22 cellular contexts compared by ENCODE assay signal in genomic region chr14:100394886-100395672, GRCh38.
"Had no signal": no experiment of that assay in that cellular context is flagged by ENCODE, and none has a peak within 500 bp of the region (broad histone marks: within the 10 kb centered on the region; RNA-seq: fewer than 3 reads in every experiment).

No MANE protein-coding gene starts in this region.

- H3K27me3 Mint-ChIP-seq: activated CD4-positive, alpha-beta T cell treated with anti-CD3 and anti-CD28 coated beads, Interleukin-2, amount 10 ng/mL, durations not matched to agents 7 days and 5 days; activated CD8-positive, alpha-beta T cell treated with anti-CD3 and anti-CD28 coated beads for 36 hours; activated naive CD8-positive, alpha-beta T cell; effector memory CD8-positive, alpha-beta T cell; naive thymus-derived CD4-positive, alpha-beta T cell; stimulated activated naive CD8-positive, alpha-beta T cell treated with anti-CD3 and anti-CD28 coated beads, Interleukin-15, Interleukin-2, amounts not matched to agents 100 ng/mL and 50 ng/mL, for 24 hours; T-helper 17 cell had no signal

- H3K4me1 Mint-ChIP-seq: activated CD4-positive, alpha-beta T cell treated with anti-CD3 and anti-CD28 coated beads, Interleukin-2, amount 10 ng/mL, durations not matched to agents 7 days and 5 days had no signal

- ATAC-seq: activated CD8-positive, alpha-beta T cell treated with anti-CD3 and anti-CD28 coated beads for 36 hours; activated T-cell treated with anti-CD3 and anti-CD28 coated beads, Interleukin-2, amount 50 U/mL, for 4 hours; body of pancreas; gastroesophageal sphincter; left cardiac atrium; left ventricle myocardium superior; SK-N-SH treated with all-trans-retinoic acid at 6 μM for 48 hours; T-helper 17 cell; WTC11 had no signal

- DNase-seq: activated CD4-positive, alpha-beta T cell treated with anti-CD3 and anti-CD28 coated beads for 1 hour; activated CD4-positive, alpha-beta T cell treated with anti-CD3 and anti-CD28 coated beads, Interleukin-2, amount 10 ng/mL, durations not matched to agents 7 days and 5 days; activated CD8-positive, alpha-beta T cell treated with anti-CD3 and anti-CD28 coated beads for 36 hours; activated T-cell treated with anti-CD3 and anti-CD28 coated beads, Interleukin-2, amount 50 U/mL, for 4 hours; aorta; body of pancreas; cortex of kidney; effector memory CD8-positive, alpha-beta T cell; erythroblast; left cardiac atrium; left ventricle myocardium superior; mammary epithelial cell; midbrain; naive thymus-derived CD4-positive, alpha-beta T cell; T-helper 17 cell; trophoblast cell had no signal

- H3K36me3 Mint-ChIP-seq: activated naive CD8-positive, alpha-beta T cell; WTC11 had no signal

- H3K4me3 Mint-ChIP-seq: activated CD4-positive, alpha-beta T cell treated with anti-CD3 and anti-CD28 coated beads, Interleukin-2, amount 10 ng/mL, durations not matched to agents 7 days and 5 days; activated CD8-positive, alpha-beta T cell treated with anti-CD3 and anti-CD28 coated beads for 36 hours; activated naive CD8-positive, alpha-beta T cell; activated T-cell treated with anti-CD3 and anti-CD28 coated beads, Interleukin-2, amount 50 U/mL, for 4 hours; naive thymus-derived CD4-positive, alpha-beta T cell; stimulated activated naive CD8-positive, alpha-beta T cell treated with anti-CD3 and anti-CD28 coated beads, Interleukin-15, Interleukin-2, amounts not matched to agents 100 ng/mL and 50 ng/mL, for 24 hours; T-helper 17 cell; WTC11 had no signal

- H3K9me3 Mint-ChIP-seq: activated CD4-positive, alpha-beta T cell treated with anti-CD3 and anti-CD28 coated beads, Interleukin-2, amount 10 ng/mL, durations not matched to agents 7 days and 5 days; activated CD8-positive, alpha-beta T cell treated with anti-CD3 and anti-CD28 coated beads for 36 hours; activated T-cell treated with anti-CD3 and anti-CD28 coated beads, Interleukin-2, amount 50 U/mL, for 4 hours; activated T-helper 2 cell treated with anti-CD3 and anti-CD28 coated beads, Interferon-gamma antibody, Interleukin-2, Interleukin-4, amounts not matched to agents 10 μg/mL and 5 μg/mL and 100 μg/mL, durations not matched to agents 14 hours and 24 hours and 36 hours; effector memory CD8-positive, alpha-beta T cell; naive thymus-derived CD4-positive, alpha-beta T cell; stimulated activated naive CD8-positive, alpha-beta T cell treated with anti-CD3 and anti-CD28 coated beads, Interleukin-15, Interleukin-2, amounts not matched to agents 100 ng/mL and 50 ng/mL, for 24 hours; WTC11 had no signal

- H3K27ac Mint-ChIP-seq: activated CD4-positive, alpha-beta T cell treated with anti-CD3 and anti-CD28 coated beads, Interleukin-2, amount 10 ng/mL, durations not matched to agents 7 days and 5 days; activated CD8-positive, alpha-beta T cell treated with anti-CD3 and anti-CD28 coated beads for 36 hours; activated naive CD8-positive, alpha-beta T cell; activated T-helper 2 cell treated with anti-CD3 and anti-CD28 coated beads, Interferon-gamma antibody, Interleukin-2, Interleukin-4, amounts not matched to agents 10 μg/mL and 5 μg/mL and 100 μg/mL, durations not matched to agents 14 hours and 24 hours and 36 hours; stimulated activated naive CD8-positive, alpha-beta T cell treated with anti-CD3 and anti-CD28 coated beads, Interleukin-15, Interleukin-2, amounts not matched to agents 100 ng/mL and 50 ng/mL, for 24 hours; T-helper 17 cell had no signal
